8 cellular contexts compared by ENCODE assay signal in the genomic region with DNA sequence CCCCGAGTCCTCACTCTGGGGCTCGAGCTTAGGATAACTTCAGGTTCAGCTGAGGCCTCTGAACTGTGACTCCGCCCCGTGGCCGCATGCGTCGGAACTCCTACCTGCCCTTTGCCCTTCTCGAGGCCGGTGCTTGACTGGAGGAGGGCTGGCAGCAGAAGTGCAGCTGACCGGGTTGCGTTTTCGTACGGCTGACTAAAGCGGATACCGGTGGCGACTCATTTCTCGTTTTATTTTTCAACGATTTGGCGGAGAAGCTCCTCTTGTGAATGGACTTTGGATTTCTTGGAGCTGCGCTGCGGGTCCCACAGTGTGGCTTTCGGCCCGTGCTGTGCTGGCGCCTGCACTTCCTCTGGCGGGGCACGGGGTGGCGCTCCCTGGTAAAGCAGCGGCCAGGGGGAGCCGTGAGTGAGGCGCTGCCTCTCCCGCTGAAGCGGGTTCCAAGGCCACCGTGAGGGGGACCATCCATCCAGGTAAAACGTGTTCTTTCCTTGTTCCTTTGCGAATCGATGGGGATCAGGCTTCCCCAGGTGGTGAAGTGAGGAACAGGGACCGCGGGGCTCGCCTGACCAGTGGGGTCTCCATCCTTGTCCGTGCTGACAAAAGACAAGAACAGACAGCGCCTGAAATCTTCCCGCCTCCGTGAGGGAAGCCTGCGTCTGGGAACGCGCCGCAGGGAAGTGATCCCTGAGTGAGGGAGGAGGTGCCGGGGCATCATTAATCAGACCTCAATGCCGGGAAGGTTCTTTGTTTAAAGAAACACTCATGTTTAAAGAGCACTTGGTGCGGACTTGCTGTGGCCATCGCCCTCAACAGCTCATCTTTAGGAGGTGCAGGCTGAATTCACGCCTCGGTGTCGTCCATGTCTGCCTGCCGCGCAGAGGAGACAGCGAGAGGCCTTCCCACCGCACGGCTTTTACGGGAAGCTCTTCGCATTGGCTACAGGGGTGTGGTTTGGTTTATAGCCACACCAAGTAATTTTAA. TPM values are rescaled to one million over a fixed set of nuclear protein-coding genes. Genes with fewer than 3 reads are reported as not detected.
DNase-seq lines count a peak whose midpoint lies in the region; ATAC-seq and TF ChIP-seq lines count a peak whose summit lies in the region.

No MANE protein-coding gene starts in this region.

- H3K4me3 ChIP-seq in colonic mucosa (peak overlapping the region; percentile 33), left lung (peak overlapping the region; percentile 26 to 44)

- no peaks in the 10 kb centered on the region for H3K27me3 ChIP-seq in colonic mucosa
- H3K27me3 ChIP-seq in left lung, result peaks cover 0 to 23% of the 10 kb centered on the region in 2 donors

- peak overlapping the region; percentile 60 to 75 for H3K9ac ChIP-seq in colonic mucosa (ENCODE audit: low read depth in 2 of 2, low read length in 2 of 2)

- H3K4me1 ChIP-seq in colonic mucosa (peaks cover 7% of the 10 kb centered on the region), left lung (peaks cover 3 to 17% of the 10 kb centered on the region in 2 donors)

- no peak for DNase-seq in AG09319 (ENCODE audit: extremely low read depth, low read depth)
- DNase-seq in NCI-H446 treated with DMSO at 0.1 percent for 48 hours (lab: John Stamatoyannopoulos, UW), result peak; percentile 24
- DNase-seq in activated CD4-positive, alpha-beta T cell treated with anti-CD3 and anti-CD28 coated beads for 4 hours, result peak; percentile 67 to 69
- peak; percentile 83 for DNase-seq in colonic mucosa
- DNase-seq in left lung, result peak; percentile 69 to 93
- peak; percentile 52 for DNase-seq in stimulated activated CD4-positive, alpha-beta T cell treated with anti-CD3 and anti-CD28 coated beads, Interleukin-2, amount 100 ng/mL, for 4 hours (ENCODE audit: low read depth)

- H3K27ac ChIP-seq in colonic mucosa (peak overlapping the region; percentile 59), left lung (peak overlapping the region; percentile 55 to 61)

- H3K9me3 ChIP-seq in colonic mucosa (no peaks in the 10 kb centered on the region), left lung (no peaks in the 10 kb centered on the region)

- ATAC-seq in GM19025 (IDR thresholded peaks at IDR 0.05; ENCODE audit: low read depth, unreplicated experiment), result peak; percentile 94
- ATAC-seq in HG03342 (IDR thresholded peaks at IDR 0.05; ENCODE audit: unreplicated experiment), result peak; percentile 97
- ATAC-seq in left lung, result peak; percentile 99

- H3K36me3 ChIP-seq in colonic mucosa, result no peaks in the 10 kb centered on the region
- no peaks in the 10 kb centered on the region for H3K36me3 ChIP-seq in left lung

- intact Hi-C loops in colonic mucosa (cut with DNase I) (loop anchor here (10.0 kb wide), 1 partner anchor 735 kb away; no protein-coding TSS in a partner anchor), left lung (cut with DNase I) (loop anchor here in 1 of 2 donors (10.0 kb wide), 1 partner anchor 735 kb away; no protein-coding TSS in a partner anchor)

- peak; percentile 99 for TF ChIP-seq CTCF in AG09319 (IDR thresholded peaks at IDR 0.05; ENCODE audit: low read depth, low read length)
- peak; percentile 98 for TF ChIP-seq CTCF in colonic mucosa (IDR thresholded peaks at IDR 0.05)
- TF ChIP-seq CTCF in left lung (IDR thresholded peaks at IDR 0.05), result peak; percentile 92 to 95

RNA-seq across cellular contexts. Expression of a gene that starts 38.8 kb away (rescaled TPM):
- total RNA-seq in colonic mucosa, result 10 to 100 TPM; 14.2 to 15.7 TPM
- 10 to 100 TPM; 16.8 to 24.0 TPM for total RNA-seq in left lung

RNA-seq across cellular contexts. Expression of a gene that starts 38.9 kb away (rescaled TPM):
- total RNA-seq in colonic mucosa (1 to 10 TPM; 1.4 to 2.2 TPM), left lung (1 to 10 TPM; 1.4 to 1.7 TPM)
